In genomic region chr3:5485427-5485826, GRCh38 we compare ENCODE assay signal across 23 cellular contexts.
DNase-seq lines count a peak whose midpoint lies in the region; ATAC-seq and TF ChIP-seq lines count a peak whose summit lies in the region.
"Had no signal": no experiment of that assay in that cellular context is flagged by ENCODE, and none has a peak within 500 bp of the region (broad histone marks: within the 10 kb centered on the region; RNA-seq: fewer than 3 reads in every experiment).

No MANE protein-coding gene starts in this region.

- TF ChIP-seq EP300 in transverse colon (IDR thresholded peaks at IDR 0.05; ENCODE audit: low read depth): no peak

- no peak overlapping the region for H3K27ac ChIP-seq in body of pancreas
- no peak overlapping the region for H3K27ac ChIP-seq in hepatocyte
- no peak overlapping the region for H3K27ac ChIP-seq in transverse colon
- H3K27ac ChIP-seq: brain microvascular endothelial cell, pancreas, sigmoid colon had no signal

- in situ Hi-C loops in transverse colon (cut with MboI; ENCODE audit: low pct_ligation_motif_present in 1 of 4, low pct_unique_long_range_greater_than_20kb in 1 of 4, low sequenced_read_pairs in 3 of 4): no loop called here

- no peak for DNase-seq in body of pancreas
- no peak for DNase-seq in hepatocyte (ENCODE audit: low spot score)
- DNase-seq in transverse colon: no peak
- DNase-seq in dermis blood vessel endothelial cell: no peak
- DNase-seq: activated CD8-positive, alpha-beta T cell treated with anti-CD3 and anti-CD28 coated beads for 36 hours; activated naive CD8-positive, alpha-beta T cell treated with anti-CD3 and anti-CD28 coated beads, Interleukin-2, amount 10 ng/mL, durations not matched to agents 7 days and 5 days; activated T-cell treated with anti-CD3 and anti-CD28 coated beads, Interleukin-2, amount 50 U/mL, for 48 hours; brain microvascular endothelial cell; DMS153; foreskin fibroblast; naive thymus-derived CD4-positive, alpha-beta T cell; NCI-H69; OCI-M1; pancreas; sigmoid colon; stimulated activated naive CD4-positive, alpha-beta T cell treated with Interleukin-2 at 50 U/mL for 16 hours; T-helper 17 cell had no signal

- H3K79me2 ChIP-seq in hepatocyte: no peaks in the 10 kb centered on the region

- H3K9me2 ChIP-seq in hepatocyte (replicated peaks; ENCODE audit: insufficient read depth): no peaks in the 10 kb centered on the region

- no peak overlapping the region for H3K4me2 ChIP-seq in hepatocyte

- H3K36me3 ChIP-seq in body of pancreas (replicated peaks in 1 of 2; ENCODE audit: insufficient read depth in 1 of 2, low read depth in 2 of 2) (no peaks in the 10 kb centered on the region), hepatocyte (replicated peaks; ENCODE audit: insufficient read depth, low read depth) (no peaks in the 10 kb centered on the region), transverse colon (no peaks in the 10 kb centered on the region)
- H3K36me3 ChIP-seq: brain microvascular endothelial cell, pancreas, sigmoid colon had no signal

- H3K4me3 ChIP-seq in body of pancreas (no peak overlapping the region), hepatocyte (no peak overlapping the region), transverse colon (no peak overlapping the region)
- H3K4me3 ChIP-seq: pancreas, sigmoid colon had no signal

- H4K20me1 ChIP-seq in hepatocyte (ENCODE audit: insufficient read depth, poor library complexity, severe bottlenecking): no peaks in the 10 kb centered on the region

- H3K9me3 ChIP-seq in body of pancreas: no peaks in the 10 kb centered on the region
- no peaks in the 10 kb centered on the region for H3K9me3 ChIP-seq in hepatocyte (ENCODE audit: low read depth)
- no peaks in the 10 kb centered on the region for H3K9me3 ChIP-seq in transverse colon
- H3K9me3 ChIP-seq: pancreas, sigmoid colon had no signal

- H3K4me1 ChIP-seq in body of pancreas: peaks cover 4% of the 10 kb centered on the region
- H3K4me1 ChIP-seq in hepatocyte (ENCODE audit: insufficient read depth): no peaks in the 10 kb centered on the region
- peaks cover 0 to 17% (median 0%) of the 10 kb centered on the region in 4 donors for H3K4me1 ChIP-seq in transverse colon
- H3K4me1 ChIP-seq: pancreas, sigmoid colon had no signal

- 54 to 58% methylated on average over 5 of the region's 5 CpGs for WGBS in body of pancreas, 2 donors
- 80% methylated on average over 5 of the region's 5 CpGs for WGBS in hepatocyte (ENCODE audit: low lambda C conversion rate, missing lambda C conversion rate)
- WGBS in transverse colon (ENCODE audit: low coverage in 1 of 2), 2 donors: 74 to 78% methylated on average over 5 of the region's 5 CpGs

- intact Hi-C loops in body of pancreas (cut with DNase I): no loop called here
- intact Hi-C loops in transverse colon (cut with DNase I; ENCODE audit: low total_unique reads): no loop called here

- ATAC-seq in GM18511 (IDR thresholded peaks at IDR 0.05; ENCODE audit: unreplicated experiment) (peak; percentile 67), GM21360 (IDR thresholded peaks at IDR 0.05; ENCODE audit: unreplicated experiment) (peak; percentile 78), HG02798 (IDR thresholded peaks at IDR 0.05; ENCODE audit: poor library complexity, unreplicated experiment) (peak; percentile 58), HG03469 (IDR thresholded peaks at IDR 0.05; ENCODE audit: unreplicated experiment) (peak; percentile 64), body of pancreas (no peak)
- ATAC-seq: activated CD8-positive, alpha-beta T cell treated with anti-CD3 and anti-CD28 coated beads for 36 hours; HCT116; naive thymus-derived CD4-positive, alpha-beta T cell; pancreas; T-helper 17 cell; WTC11 had no signal

- TF ChIP-seq CTCF in body of pancreas (IDR thresholded peaks at IDR 0.05) (no peak), hepatocyte (IDR thresholded peaks at IDR 0.05; ENCODE audit: poor library complexity) (no peak), transverse colon (IDR thresholded peaks at IDR 0.05) (no peak)

- TF ChIP-seq POLR2A in body of pancreas (IDR thresholded peaks at IDR 0.05): no peak
- TF ChIP-seq POLR2A in transverse colon (IDR thresholded peaks at IDR 0.05): no peak

- H3K27me3 ChIP-seq in body of pancreas (no peaks in the 10 kb centered on the region), hepatocyte (no peaks in the 10 kb centered on the region), transverse colon (no peaks in the 10 kb centered on the region)
- H3K27me3 ChIP-seq: brain microvascular endothelial cell, pancreas, sigmoid colon had no signal

- H2AFZ ChIP-seq in hepatocyte: no peak overlapping the region
